In the genomic region with DNA sequence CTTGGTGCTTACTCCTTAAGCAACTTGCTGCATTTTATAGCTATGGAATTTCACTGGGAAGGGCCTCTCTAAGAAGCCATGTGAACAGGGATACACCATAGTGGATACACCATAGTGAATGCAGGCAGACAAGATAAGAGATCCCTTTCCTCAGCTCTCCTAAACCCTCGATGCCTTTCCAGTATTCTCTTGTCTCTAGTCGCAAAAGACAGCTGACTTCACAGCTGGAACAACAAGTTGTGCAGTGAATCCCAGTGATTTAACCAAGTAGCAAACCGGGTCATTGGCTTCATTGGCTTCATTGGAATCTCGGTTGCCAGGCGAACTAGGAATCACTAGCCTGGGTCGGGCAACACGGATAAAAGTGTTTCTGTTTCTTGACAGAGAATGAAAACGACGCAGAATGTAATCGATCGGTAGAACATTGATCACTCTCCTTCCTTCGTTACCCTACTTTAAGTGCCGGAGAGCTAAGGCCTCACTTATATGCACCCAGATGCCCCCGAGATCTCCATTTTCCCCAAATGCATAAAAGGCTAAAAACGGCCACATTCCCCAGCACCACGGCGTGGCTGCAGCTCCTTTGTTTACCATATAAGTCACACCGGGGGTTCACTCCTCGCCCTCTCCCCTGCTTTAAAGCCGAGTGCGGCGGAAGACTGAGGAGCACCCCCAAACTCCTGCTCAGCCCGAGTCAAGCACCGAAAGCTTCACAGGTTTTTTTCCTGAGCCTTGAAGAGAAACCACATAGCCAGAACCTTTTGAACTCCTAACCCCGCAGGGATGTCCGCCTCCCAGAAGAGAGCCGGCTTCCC, we compare ENCODE assay signal across 9 cellular contexts. TPM values are rescaled to one million over a fixed set of nuclear protein-coding genes. Genes with fewer than 3 reads are reported as not detected.
DNase-seq lines count a peak whose midpoint lies in the region; ATAC-seq and TF ChIP-seq lines count a peak whose summit lies in the region.
"Had no signal": no experiment of that assay in that cellular context is flagged by ENCODE, and none has a peak within 500 bp of the region (broad histone marks: within the 10 kb centered on the region; RNA-seq: fewer than 3 reads in every experiment).

No MANE protein-coding gene starts in this region.

- peak overlapping the region; percentile 77 for H3K27ac Mint-ChIP-seq in osteocyte (ENCODE audit: unreplicated experiment)

- ATAC-seq in HG02981 (IDR thresholded peaks at IDR 0.05; ENCODE audit: unreplicated experiment) (no peak), GM21576 (IDR thresholded peaks at IDR 0.05; ENCODE audit: unreplicated experiment) (no peak)

- peak overlapping the region; percentile 94 for H3K4me3 Mint-ChIP-seq in osteocyte (ENCODE audit: unreplicated experiment)

- no peaks in the 10 kb centered on the region for H3K9me3 Mint-ChIP-seq in osteocyte (ENCODE audit: unreplicated experiment)

- no peaks in the 10 kb centered on the region for H3K36me3 Mint-ChIP-seq in osteocyte (ENCODE audit: unreplicated experiment)

- no peak for TF ChIP-seq CTCF in osteocyte (IDR thresholded peaks at IDR 0.05)

- peak; percentile 32 for DNase-seq in AG20443 (ENCODE audit: low spot score)
- peak; percentile 32 for DNase-seq in SHP77 treated with DMSO at 0.1 percent for 48 hours (lab: John Stamatoyannopoulos, UW)
- DNase-seq in glomerular visceral epithelial cell (ENCODE audit: extremely low spot score), result peak; percentile 58
- DNase-seq in osteocyte (ENCODE audit: extremely low spot score, unreplicated experiment), result no peak
- DNase-seq in C1 segment of cervical spinal cord (lab: John Stamatoyannopoulos, UW), result no peak
- DNase-seq in LoVo (ENCODE audit: low spot score), result no peak
- DNase-seq: activated CD4-positive, CD25-positive, alpha-beta regulatory T cell had no signal

- peaks cover 35% of the 10 kb centered on the region for H3K4me1 Mint-ChIP-seq in osteocyte (ENCODE audit: unreplicated experiment)

- H3K27me3 Mint-ChIP-seq in osteocyte (ENCODE audit: unreplicated experiment), result no peaks in the 10 kb centered on the region

RNA-seq across cellular contexts. Expression of a gene that starts 0.7 kb away (rescaled TPM):
- 6.3 and 6.8 TPM in 2 replicates for total RNA-seq in osteocyte

Comparison
In these comparisons a context has a peak if more than half of its experiments do, and no peak if none do; other contexts are left out.
1. DNase-seq: peak in AG20443 (single experiment), SHP77 treated with DMSO at 0.1 percent for 48 hours (single experiment) and glomerular visceral epithelial cell (single experiment); none in osteocyte (single experiment), C1 segment of cervical spinal cord (0 of 14) and LoVo (single experiment).